ENCODE assay signal across 27 cellular contexts in the genomic region with DNA sequence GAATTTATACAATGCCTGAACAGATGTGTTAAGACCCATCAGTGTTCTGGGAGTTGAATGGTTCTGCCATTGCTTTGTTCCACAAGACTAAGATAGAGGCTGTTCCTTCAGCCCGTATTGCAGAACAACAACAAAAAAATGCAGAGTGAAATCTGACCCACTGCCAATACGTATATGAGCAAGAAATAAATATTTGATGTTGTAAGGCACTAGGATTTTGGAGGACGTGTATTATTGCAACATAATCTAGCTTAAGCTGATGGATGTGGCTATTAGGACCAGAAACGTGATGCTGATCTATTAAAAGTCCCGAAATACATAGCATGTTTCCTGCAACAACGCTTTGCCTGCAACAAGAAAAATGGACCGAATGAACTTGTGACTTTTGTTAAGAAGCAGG.
DNase-seq lines count a peak whose midpoint lies in the region; ATAC-seq and TF ChIP-seq lines count a peak whose summit lies in the region.
"Had no signal": no experiment of that assay in that cellular context is flagged by ENCODE, and none has a peak within 500 bp of the region (broad histone marks: within the 10 kb centered on the region; RNA-seq: fewer than 3 reads in every experiment).

No MANE protein-coding gene starts in this region.

- no peaks in the 10 kb centered on the region for H3K9me3 ChIP-seq in RWPE2 (ENCODE audit: severe bottlenecking)
- H3K9me3 ChIP-seq in neural progenitor cell (ENCODE audit: low read depth) = no peaks in the 10 kb centered on the region
- H3K9me3 ChIP-seq in H9 (ENCODE audit: control insufficient read depth, low read depth, low read length) = no peaks in the 10 kb centered on the region
- H3K9me3 ChIP-seq: colonic mucosa, gastrocnemius medialis, ovary, thoracic aorta had no signal

- H3K23ac ChIP-seq in H9 (ENCODE audit: insufficient read length, low read depth, low read length) = no peak overlapping the region

- no peak overlapping the region for H3K56ac ChIP-seq in H9 (ENCODE audit: insufficient read length, low read depth, low read length)

- no peak overlapping the region for H2BK15ac ChIP-seq in H9 (ENCODE audit: low read depth, low read length)

- peak; percentile 30; the same call in 2 of the 3 replicates for ATAC-seq in RWPE2 (ENCODE audit: low read depth)
- ATAC-seq in GM21381 (IDR thresholded peaks at IDR 0.05; ENCODE audit: unreplicated experiment) = no peak
- ATAC-seq: gastrocnemius medialis; sciatic nerve; stimulated activated memory B cell treated with anti-CD40 and anti-IgM and Interleukin-4, amounts not matched to agents 10 μg/mL and 1 μg/mL and 100 μg/mL, for 72 hours had no signal

- CTCF ChIA-PET in HEK293T (lab: Yijun Ruan, JAX) = no interaction called here

- H3K9me3 Mint-ChIP-seq in neural progenitor cell = no peaks in the 10 kb centered on the region
- H3K9me3 Mint-ChIP-seq in CD14-positive monocyte = peaks cover 0 to 2% (median 0%) of the 10 kb centered on the region in 7 donors
- H3K9me3 Mint-ChIP-seq in H9 = no peaks in the 10 kb centered on the region
- H3K9me3 Mint-ChIP-seq: activated naive CD4-positive, alpha-beta T cell treated with anti-CD3 and anti-CD28 coated beads, Interleukin-2, amount 50 U/mL, for 24 hours; CD8-positive, alpha-beta memory T cell; stimulated activated memory B cell treated with anti-CD40 and anti-IgM and Interleukin-4, amounts not matched to agents 10 μg/mL and 1 μg/mL and 100 μg/mL, for 72 hours had no signal

- H3K27ac ChIP-seq in RWPE2 (ENCODE audit: poor library complexity, severe bottlenecking) (no peak overlapping the region), neural progenitor cell (no peak overlapping the region), H9 (ENCODE audit: insufficient read length, low read depth, low read length) (no peak overlapping the region)
- H3K27ac ChIP-seq: colonic mucosa, gastrocnemius medialis, KMS-11, ovary, thoracic aorta had no signal

- no peak overlapping the region for H2BK120ac ChIP-seq in H9 (ENCODE audit: low read depth, low read length, poor library complexity, severe bottlenecking)

- no peak overlapping the region for H2AFZ ChIP-seq in neural progenitor cell (replicated peaks)
- no peak overlapping the region for H2AFZ ChIP-seq in H9 (ENCODE audit: low read length)

- H4K91ac ChIP-seq in H9 (ENCODE audit: insufficient read length, low read depth, low read length) = no peak overlapping the region

- H4K5ac ChIP-seq in H9 (ENCODE audit: insufficient read length, low read depth, low read length) = no peak overlapping the region

- H3K79me2 ChIP-seq in neural progenitor cell (ENCODE audit: low read depth) (no peaks in the 10 kb centered on the region), H9 (ENCODE audit: insufficient read depth, low read length) (no peaks in the 10 kb centered on the region)

- no peak overlapping the region for H3K14ac ChIP-seq in H9 (ENCODE audit: insufficient read depth, low read length)

- H3K4me1 ChIP-seq in RWPE2 (ENCODE audit: insufficient read depth, poor library complexity, severe bottlenecking) = peaks cover 18% of the 10 kb centered on the region
- peaks cover 11% of the 10 kb centered on the region for H3K4me1 ChIP-seq in neural progenitor cell
- no peaks in the 10 kb centered on the region for H3K4me1 ChIP-seq in H9 (ENCODE audit: insufficient read depth, low read length)
- H3K4me1 ChIP-seq: colonic mucosa, gastrocnemius medialis had no signal

- no peak overlapping the region for H3K4me3 ChIP-seq in RWPE2 (ENCODE audit: severe bottlenecking)
- no peak overlapping the region for H3K4me3 ChIP-seq in neural progenitor cell
- H3K4me3 ChIP-seq: colonic mucosa, gastrocnemius medialis, ovary, thoracic aorta had no signal

- no peak overlapping the region for H3K27ac Mint-ChIP-seq in neural progenitor cell
- no peak overlapping the region for H3K27ac Mint-ChIP-seq in CD14-positive monocyte
- H3K27ac Mint-ChIP-seq in H9 = no peak overlapping the region
- H3K27ac Mint-ChIP-seq: activated naive CD4-positive, alpha-beta T cell treated with anti-CD3 and anti-CD28 coated beads, Interleukin-2, amount 50 U/mL, for 24 hours; CD8-positive, alpha-beta memory T cell; stimulated activated memory B cell treated with anti-CD40 and anti-IgM and Interleukin-4, amounts not matched to agents 10 μg/mL and 1 μg/mL and 100 μg/mL, for 72 hours had no signal

- no peaks in the 10 kb centered on the region for H3K36me3 ChIP-seq in RWPE2 (ENCODE audit: low read depth)
- H3K36me3 ChIP-seq in neural progenitor cell = no peaks in the 10 kb centered on the region
- H3K36me3 ChIP-seq: colonic mucosa, gastrocnemius medialis, ovary, thoracic aorta had no signal

- H3K27me3 Mint-ChIP-seq in neural progenitor cell (ENCODE audit: insufficient read depth, low read depth) (peaks cover 7% of the 10 kb centered on the region), CD14-positive monocyte (ENCODE audit: low read depth in 3 of 3) (peaks cover 2 to 7% (median 3%) of the 10 kb centered on the region in 3 donors), H9 (ENCODE audit: low read depth) (peaks cover 2% of the 10 kb centered on the region)
- H3K27me3 Mint-ChIP-seq: stimulated activated memory B cell treated with anti-CD40 and anti-IgM and Interleukin-4, amounts not matched to agents 10 μg/mL and 1 μg/mL and 100 μg/mL, for 72 hours had no signal

- no CpG with 5 or more reads among the region's 7 CpGs for WGBS in H9 (ENCODE audit: extremely low coverage, insufficient read length, low lambda C conversion rate)

- no peaks in the 10 kb centered on the region for H3K79me1 ChIP-seq in H9 (ENCODE audit: insufficient read depth, low read depth, low read length, poor library complexity, severe bottlenecking)

- H3K27me3 ChIP-seq in RWPE2 (ENCODE audit: insufficient read depth, poor library complexity, severe bottlenecking) = no peaks in the 10 kb centered on the region
- no peaks in the 10 kb centered on the region for H3K27me3 ChIP-seq in neural progenitor cell
- no peaks in the 10 kb centered on the region for H3K27me3 ChIP-seq in H9 (ENCODE audit: insufficient read depth, low read length)
- H3K27me3 ChIP-seq: colonic mucosa, ovary had no signal

- H4K20me1 ChIP-seq in neural progenitor cell (ENCODE audit: low read depth) (no peaks in the 10 kb centered on the region), H9 (ENCODE audit: control insufficient read depth, insufficient read depth, insufficient read length) (no peaks in the 10 kb centered on the region)

- TF ChIP-seq CTCF in RWPE2 (IDR thresholded peaks at IDR 0.05; ENCODE audit: poor library complexity, severe bottlenecking) (no peak), neural progenitor cell (IDR thresholded peaks at IDR 0.05) (no peak), CD14-positive monocyte (IDR thresholded peaks at IDR 0.05) (no peak), H9 (conservative IDR thresholded peaks at IDR 0.05) (no peak)

- H2BK5ac ChIP-seq in H9 (ENCODE audit: insufficient read length, low read length) = no peak overlapping the region

- H2BK12ac ChIP-seq in H9 (ENCODE audit: insufficient read length, low read depth, low read length) = no peak overlapping the region

- DNase-seq in EH (ENCODE audit: low read depth) (peak; percentile 86), RWPE2 (ENCODE audit: low spot score) (no peak), fibroblast of gingiva (ENCODE audit: low read depth) (peak; percentile 96), neural progenitor cell (ENCODE audit: low spot score) (no peak), HEK293T (ENCODE audit: extremely low spot score) (no peak), CD14-positive monocyte (ENCODE audit: low spot score) (no peak), H9 (no peak)
- DNase-seq: activated CD4-positive, CD25-positive, alpha-beta regulatory T cell treated with anti-CD3 and anti-CD28 coated beads, Interleukin-2, amount 50 U/mL, for 72 hours; activated CD8-positive, alpha-beta memory T cell treated with anti-CD3 and anti-CD28 coated beads for 24 hours; activated T-cell treated with anti-CD3 and anti-CD28 coated beads, Interleukin-2, amount 50 U/mL, for 48 hours; CD8-positive, alpha-beta memory T cell; colonic mucosa; DMS53; gastrocnemius medialis; kidney; NCI-H1048; NCI-H187 treated with DMSO at 0.1 percent for 48 hours; NCI-H510A; NK-92 treated with Interleukin-12 subunit alpha and Interleukin-12 subunit beta, amount 100 ng/mL, for 24 hours; ovary; RPMI8226 had no signal

- H3T11ph ChIP-seq in H9 (ENCODE audit: low read length) = no peak overlapping the region

- H3K4me3 Mint-ChIP-seq in neural progenitor cell = no peak overlapping the region
- no peak overlapping the region for H3K4me3 Mint-ChIP-seq in CD14-positive monocyte
- no peak overlapping the region for H3K4me3 Mint-ChIP-seq in H9
- H3K4me3 Mint-ChIP-seq: activated naive CD4-positive, alpha-beta T cell treated with anti-CD3 and anti-CD28 coated beads, Interleukin-2, amount 50 U/mL, for 24 hours; CD8-positive, alpha-beta memory T cell; stimulated activated memory B cell treated with anti-CD40 and anti-IgM and Interleukin-4, amounts not matched to agents 10 μg/mL and 1 μg/mL and 100 μg/mL, for 72 hours had no signal

- H4K8ac ChIP-seq in H9 (replicated peaks; ENCODE audit: insufficient read length, low read depth, low read length) = no peak overlapping the region

- no peaks in the 10 kb centered on the region for H3F3A ChIP-seq in neural progenitor cell (ENCODE audit: low read depth)

- no peak overlapping the region for H3K18ac ChIP-seq in H9 (ENCODE audit: insufficient read length, low read depth, low read length)

- POLR2A ChIA-PET in HEK293T (lab: Yijun Ruan, JAX) = no interaction called here

- H2AK5ac ChIP-seq in H9 (ENCODE audit: insufficient read length, low read length) = no peak overlapping the region

- peak overlapping the region; percentile 19 for H3K4me2 ChIP-seq in neural progenitor cell
- no peak overlapping the region for H3K4me2 ChIP-seq in H9 (ENCODE audit: insufficient read depth, insufficient read length, low read length)
- H3K4me2 ChIP-seq: KMS-11 had no signal

- H3K36me3 Mint-ChIP-seq in neural progenitor cell (no peaks in the 10 kb centered on the region), CD14-positive monocyte (no peaks in the 10 kb centered on the region), H9 (ENCODE audit: insufficient read depth in 1 of 3, low read depth in 3 of 3) (no peaks in the 10 kb centered on the region)
- H3K36me3 Mint-ChIP-seq: activated naive CD4-positive, alpha-beta T cell treated with anti-CD3 and anti-CD28 coated beads, Interleukin-2, amount 50 U/mL, for 24 hours; CD8-positive, alpha-beta memory T cell; stimulated activated memory B cell treated with anti-CD40 and anti-IgM and Interleukin-4, amounts not matched to agents 10 μg/mL and 1 μg/mL and 100 μg/mL, for 72 hours had no signal

- no peaks in the 10 kb centered on the region for H3K23me2 ChIP-seq in H9 (ENCODE audit: insufficient read length, low read depth, low read length, poor library complexity, severe bottlenecking)

- H2BK20ac ChIP-seq in H9 (ENCODE audit: low read depth, low read length, poor library complexity, severe bottlenecking) = no peak overlapping the region

- intact Hi-C loops in CD14-positive monocyte (cut with micrococcal nuclease) = no loop called here

- H3K9ac ChIP-seq in neural progenitor cell (no peak overlapping the region), H9 (ENCODE audit: extremely low read depth, insufficient read length, low read length) (no peak overlapping the region)
- H3K9ac ChIP-seq: KMS-11 had no signal

- H3K4me1 Mint-ChIP-seq in neural progenitor cell = peaks cover 12% of the 10 kb centered on the region
- no peaks in the 10 kb centered on the region for H3K4me1 Mint-ChIP-seq in CD14-positive monocyte
- no peaks in the 10 kb centered on the region for H3K4me1 Mint-ChIP-seq in H9
- H3K4me1 Mint-ChIP-seq: activated naive CD4-positive, alpha-beta T cell treated with anti-CD3 and anti-CD28 coated beads, Interleukin-2, amount 50 U/mL, for 24 hours; CD8-positive, alpha-beta memory T cell; stimulated activated memory B cell treated with anti-CD40 and anti-IgM and Interleukin-4, amounts not matched to agents 10 μg/mL and 1 μg/mL and 100 μg/mL, for 72 hours had no signal

- H3K4ac ChIP-seq in H9 (ENCODE audit: low read depth, low read length) = no peak overlapping the region

Comparison
In these comparisons a context has a peak if more than half of its experiments do, and no peak if none do; other contexts are left out.
1. DNase-seq: peak in EH (single experiment) and fibroblast of gingiva (single experiment); none in RWPE2 (single experiment), neural progenitor cell (single experiment), HEK293T (single experiment), CD14-positive monocyte (single experiment) and H9 (single experiment).